In genomic region chr18:35040638-35040987, GRCh38 we compare ENCODE assay signal across 8 cellular contexts. TPM values are rescaled to one million over a fixed set of nuclear protein-coding genes. Genes with fewer than 3 reads are reported as not detected.
DNase-seq lines count a peak whose midpoint lies in the region; ATAC-seq and TF ChIP-seq lines count a peak whose summit lies in the region.

No MANE protein-coding gene starts in this region.

- no peak for ATAC-seq in GM19324 (IDR thresholded peaks at IDR 0.05; ENCODE audit: low FRiP score, unreplicated experiment)

- H3K4me3 ChIP-seq in GM08714 (ENCODE audit: low read length) (peak overlapping the region; percentile 42; the same call in 1 of the 2 replicates), SJSA1 (peak overlapping the region; percentile 68), fibroblast of lung (replicated peaks in 1 of 4; ENCODE audit: control extremely low read depth in 1 of 4, insufficient read depth in 1 of 4, low read depth in 3 of 4, low read length in 4 of 4) (peak overlapping the region; percentile 26 to 94 (median 67)), retinal pigment epithelial cell (ENCODE audit: low read length) (peak overlapping the region; percentile 94)

- H3K36me3 ChIP-seq in SJSA1 (no peaks in the 10 kb centered on the region), fibroblast of lung (ENCODE audit: control insufficient read depth, insufficient read depth, low read length) (no peaks in the 10 kb centered on the region)

- peak overlapping the region; percentile 83 for H2AFZ ChIP-seq in fibroblast of lung (ENCODE audit: low read length)

- H4K20me1 ChIP-seq in fibroblast of lung (ENCODE audit: control insufficient read depth, extremely low read depth, insufficient read depth, low read length): peaks cover 1% of the 10 kb centered on the region

- no peak for TF ChIP-seq CTCF in fibroblast of lung (conservative IDR thresholded peaks at IDR 0.05 in 1 of 2, IDR thresholded peaks at IDR 0.05 in 1 of 2; ENCODE audit: low read depth in 1 of 2, low read length in 2 of 2)
- no peak for TF ChIP-seq CTCF in retinal pigment epithelial cell (conservative IDR thresholded peaks at IDR 0.05; ENCODE audit: low read depth, low read length)

- H3K4me1 ChIP-seq in SJSA1 (replicated peaks) (peaks cover 25% of the 10 kb centered on the region), fibroblast of lung (ENCODE audit: control insufficient read depth, extremely low read depth, insufficient read depth, low read length) (peaks cover 12% of the 10 kb centered on the region)

- H3K27ac ChIP-seq in SJSA1: peak overlapping the region; percentile 54
- peak overlapping the region; percentile 91 for H3K27ac ChIP-seq in fibroblast of lung (ENCODE audit: insufficient read depth, low read length)

- H3K9me3 ChIP-seq in SJSA1 (replicated peaks): no peaks in the 10 kb centered on the region
- H3K9me3 ChIP-seq in fibroblast of lung (ENCODE audit: control insufficient read depth, insufficient read depth, low read depth, low read length): no peaks in the 10 kb centered on the region

- DNase-seq in SJSA1 (ENCODE audit: low read depth in 1 of 2, low spot score in 2 of 2) (no peak), fibroblast of lung (ENCODE audit: low read depth in 2 of 2) (no peak), retinal pigment epithelial cell (ENCODE audit: low read depth) (no peak), ecto neural progenitor cell (ENCODE audit: low spot score) (no peak), NCI-H526 (lab: John Stamatoyannopoulos, UW) (no peak), erythroblast (lab: John Stamatoyannopoulos, UW) (no peak)

- H3K79me2 ChIP-seq in fibroblast of lung (ENCODE audit: control insufficient read depth, insufficient read depth, low read length): peaks cover 27% of the 10 kb centered on the region

- H3K4me2 ChIP-seq in fibroblast of lung (ENCODE audit: extremely low read depth, insufficient read depth, low read length): peak overlapping the region; percentile 68

- peak overlapping the region; percentile 85 for H3K9ac ChIP-seq in fibroblast of lung (ENCODE audit: insufficient read depth, low read length)

- H3K27me3 ChIP-seq in SJSA1 (replicated peaks) (no peaks in the 10 kb centered on the region), fibroblast of lung (ENCODE audit: control insufficient read depth, insufficient read depth, low read length) (no peaks in the 10 kb centered on the region)

- TF ChIP-seq POLR2A in erythroblast (IDR thresholded peaks at IDR 0.05; ENCODE audit: low read length): no peak

RNA-seq across cellular contexts. Expression of gene MAPRE2, which starts 0.6 kb away (rescaled TPM):
- total RNA-seq in SJSA1 (2014; rRNA removed; shearing (Covaris generic)): 30.1 and 34.4 TPM in 2 replicates
- 8.2 and 18.5 TPM in 2 replicates for total RNA-seq in fibroblast of lung
- polyA plus RNA-seq in fibroblast of lung: 88.1 and 95.6 TPM in 2 replicates
- 36.1 and 39.0 TPM in 2 replicates for polyA plus RNA-seq in fibroblast of lung (2012)
- polyA minus RNA-seq in fibroblast of lung (ENCODE audit: low replicate concordance): 36.0 and 39.2 TPM in 2 replicates

Comparison
In these comparisons a context has a peak if more than half of its experiments do, and no peak if none do; other contexts are left out.
1. H3K4me3 ChIP-seq: peak in every context shown above with its lines; median percentile 94 in retinal pigment epithelial cell; 68 in SJSA1; 67 in fibroblast of lung; 42 in GM08714.